Comparison of ENCODE assay signal across 1 cellular context in genomic region chr10:97686962-97687784, GRCh38.
A peak's percentile ranks its signal among the peaks of the same experiment; 100 is the strongest.
TF ChIP-seq lines count a peak whose summit lies in the region.

AVPI1 (minus strand) TSS chr10:97687241; CDS start chr10:97679905, 7,336 bp downstream.

TF ChIP-seq in K562, 482 proteins besides CTCF, POLR2A, EP300 and RAD21 (continued from another document and continues in another):
- TF ChIP-seq MGA (IDR thresholded peaks at IDR 0.05) (peak; percentile 93), PTRF (tag; IDR thresholded peaks at IDR 0.05) (no peak), ZBTB26 (CRISPR knock-in tag; IDR thresholded peaks at IDR 0.05) (no peak), ZKSCAN3 (CRISPR knock-in tag; IDR thresholded peaks at IDR 0.05) (no peak), ERF (CRISPR knock-in tag; IDR thresholded peaks at IDR 0.05) (peak; percentile 76; the same call in 1 of the 2 replicates), XRCC3 (IDR thresholded peaks at IDR 0.05) (no peak), L3MBTL2 (IDR thresholded peaks at IDR 0.05) (peak; percentile 95), CBFA2T3 (IDR thresholded peaks at IDR 0.05) (peak; percentile 15; the same call in 1 of the 2 replicates), ZNF318 (IDR thresholded peaks at IDR 0.05; ENCODE audit: borderline replicate concordance in 1 of 2, low read depth in 1 of 2) (no peak), DLX4 (CRISPR knock-in tag; IDR thresholded peaks at IDR 0.05) (no peak), NFYB (IDR thresholded peaks at IDR 0.05; ENCODE audit: extremely low read depth, insufficient read length) (peak; percentile 21), ZNF311 (CRISPR knock-in tag; IDR thresholded peaks at IDR 0.05) (no peak), EWSR1 (IDR thresholded peaks at IDR 0.05; ENCODE audit: borderline replicate concordance, low read depth, partially characterized antibody) (no peak), RBBP5 (IDR thresholded peaks at IDR 0.05; ENCODE audit: borderline replicate concordance, insufficient read depth, low read length, poor library complexity, severe bottlenecking) (peak; percentile 56), TEAD1 (CRISPR knock-in tag; IDR thresholded peaks at IDR 0.05) (peak; percentile 98 to 99), TFE3 (CRISPR knock-in tag; IDR thresholded peaks at IDR 0.05) (peak; percentile 26; the same call in 1 of the 2 replicates), PPARD (CRISPR knock-in tag; IDR thresholded peaks at IDR 0.05) (no peak), CREM (IDR thresholded peaks at IDR 0.05; ENCODE audit: low read depth) (peak; percentile 95), ZC3H11A (IDR thresholded peaks at IDR 0.05; ENCODE audit: low read depth, low read length) (no peak), ZMIZ1 (IDR thresholded peaks at IDR 0.05; ENCODE audit: low read depth in 2 of 2, low read length in 2 of 2) (no peak), MTA2 (IDR thresholded peaks at IDR 0.05; ENCODE audit: low read depth) (no peak)
